12 cellular contexts compared by ENCODE assay signal in the genomic region with DNA sequence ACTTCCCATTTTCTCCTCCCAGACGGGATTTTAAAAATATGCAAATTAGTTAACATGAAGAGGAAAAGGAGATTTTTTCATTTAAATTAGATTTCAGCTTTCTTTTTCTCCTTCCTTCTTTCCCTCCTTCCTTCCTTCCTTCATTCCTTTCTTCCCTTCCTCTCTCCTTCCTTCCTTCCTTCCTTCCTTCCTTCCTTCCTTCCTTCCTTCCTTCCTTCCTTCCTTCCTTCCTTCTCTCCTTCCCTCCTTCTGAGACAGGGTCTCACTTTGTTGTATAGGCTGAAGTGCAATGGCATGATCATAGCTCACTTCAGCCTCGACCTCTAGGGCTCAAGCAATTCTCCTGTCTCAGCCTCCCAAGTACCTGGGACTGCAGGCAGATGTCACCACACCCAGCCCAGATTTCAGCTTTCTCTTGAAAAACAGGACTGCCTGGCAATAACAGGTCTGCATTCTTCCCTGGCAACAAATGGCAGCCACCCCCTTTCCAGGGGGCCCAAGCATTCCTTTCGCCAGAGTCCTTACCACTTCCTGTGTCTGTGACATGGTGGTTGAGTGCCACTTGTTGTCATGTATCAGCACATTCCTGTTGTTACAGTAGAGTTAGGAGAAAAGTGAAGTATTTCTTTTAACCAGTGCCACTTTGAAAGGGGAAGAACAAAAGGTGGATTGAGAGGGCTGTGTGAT.
DNase-seq lines count a peak whose midpoint lies in the region; ATAC-seq, FAIRE-seq and TF ChIP-seq lines count a peak whose summit lies in the region.
"Had no signal": no experiment of that assay in that cellular context is flagged by ENCODE, and none has a peak within 500 bp of the region (broad histone marks: within the 10 kb centered on the region; RNA-seq: fewer than 3 reads in every experiment).

No MANE protein-coding gene starts in this region.

- no peak overlapping the region for H2AFZ ChIP-seq in GM23338
- H2AFZ ChIP-seq in trophoblast cell (ENCODE audit: insufficient read depth, low read length, poor library complexity): no peak overlapping the region

- H3K4me1 Mint-ChIP-seq in GM23338: peaks cover 9% of the 10 kb centered on the region

- H3K36me3 Mint-ChIP-seq in GM23338 (ENCODE audit: low read depth): no peaks in the 10 kb centered on the region

- H4K8ac ChIP-seq in trophoblast cell (ENCODE audit: low read depth, low read length): no peak overlapping the region

- H3K14ac ChIP-seq in trophoblast cell (ENCODE audit: low read length): no peak overlapping the region

- H3K4me3 ChIP-seq in GM23338 (no peak overlapping the region), choroid plexus epithelial cell (ENCODE audit: low read depth, low read length) (no peak overlapping the region), trophoblast cell (ENCODE audit: low read depth, low read length) (no peak overlapping the region), WERI-Rb-1 (ENCODE audit: low read depth, low read length) (no peak overlapping the region)

- H3K4me2 ChIP-seq in GM23338 (no peak overlapping the region), trophoblast cell (ENCODE audit: low read length) (no peak overlapping the region)

- no peak overlapping the region for H3K18ac ChIP-seq in trophoblast cell (ENCODE audit: low read length)

- H2AK5ac ChIP-seq in trophoblast cell (ENCODE audit: low read length): no peak overlapping the region

- H3K9ac ChIP-seq in trophoblast cell (ENCODE audit: low read length): no peak overlapping the region

- no peak overlapping the region for H4K12ac ChIP-seq in trophoblast cell (ENCODE audit: low read depth, low read length)

- ATAC-seq in GM23338 (peak; percentile 68), HG02852 (IDR thresholded peaks at IDR 0.05; ENCODE audit: unreplicated experiment) (no peak)

- no peak overlapping the region for H3K4ac ChIP-seq in trophoblast cell (ENCODE audit: low read depth, low read length)

- H3K27me3 Mint-ChIP-seq in GM23338 (ENCODE audit: insufficient read depth, low read depth, poor library complexity): peaks cover 9% of the 10 kb centered on the region

- no peaks in the 10 kb centered on the region for H4K20me1 ChIP-seq in GM23338 (replicated peaks; ENCODE audit: insufficient read depth)

- H3K9me3 ChIP-seq in trophoblast cell (ENCODE audit: insufficient read depth, low read depth, low read length) (peaks cover 2% of the 10 kb centered on the region), WERI-Rb-1 (ENCODE audit: severe bottlenecking) (no peaks in the 10 kb centered on the region)
- H3K9me3 ChIP-seq: neutrophil had no signal

- peak overlapping the region; percentile 14 for H3K27ac Mint-ChIP-seq in GM23338

- H3K79me1 ChIP-seq in trophoblast cell (ENCODE audit: low read length): peaks cover 9% of the 10 kb centered on the region

- H3K27ac ChIP-seq in GM23338 (ENCODE audit: low read depth): no peak overlapping the region
- peak overlapping the region; percentile 55 for H3K27ac ChIP-seq in trophoblast cell (ENCODE audit: low read depth, low read length)
- H3K27ac ChIP-seq in WERI-Rb-1: no peak overlapping the region
- H3K27ac ChIP-seq: neutrophil had no signal

- H3K4me1 ChIP-seq in GM23338 (ENCODE audit: insufficient read depth) (no peaks in the 10 kb centered on the region), trophoblast cell (ENCODE audit: control insufficient read depth in 1 of 2, insufficient read depth in 2 of 2, low read length in 2 of 2) (peaks cover 0 to 6% of the 10 kb centered on the region in 2 experiments)

- no peaks in the 10 kb centered on the region for H3K27me3 ChIP-seq in GM23338 (ENCODE audit: insufficient read depth)
- H3K27me3 ChIP-seq in trophoblast cell (ENCODE audit: insufficient read depth, low read length): no peaks in the 10 kb centered on the region
- peaks cover 61% of the 10 kb centered on the region for H3K27me3 ChIP-seq in WERI-Rb-1 (ENCODE audit: insufficient read depth, low read depth, severe bottlenecking)
- H3K27me3 ChIP-seq: neutrophil had no signal

- no peak overlapping the region for H3K23ac ChIP-seq in trophoblast cell (ENCODE audit: low read length)

- no peak overlapping the region for H3K4me3 Mint-ChIP-seq in GM23338

- no peak overlapping the region for H2BK5ac ChIP-seq in trophoblast cell (ENCODE audit: low read depth, low read length, poor library complexity)

- TF ChIP-seq CTCF in GM23338 (conservative IDR thresholded peaks at IDR 0.05; ENCODE audit: low read depth in 2 of 2) (peak in 1 of 2 experiments; percentile 25; a peak in 2 of 4 replicates), choroid plexus epithelial cell (conservative IDR thresholded peaks at IDR 0.05; ENCODE audit: low read depth, low read length) (no peak), WERI-Rb-1 (IDR thresholded peaks at IDR 0.05; ENCODE audit: low read depth, low read length) (no peak), D721Med (IDR thresholded peaks at IDR 0.05; ENCODE audit: insufficient read depth, missing control alignments) (no peak)

- H3K36me3 ChIP-seq in GM23338 (ENCODE audit: insufficient read depth) (no peaks in the 10 kb centered on the region), trophoblast cell (ENCODE audit: control insufficient read depth in 1 of 2, insufficient read depth in 2 of 2, low read length in 2 of 2) (no peaks in the 10 kb centered on the region), WERI-Rb-1 (no peaks in the 10 kb centered on the region)
- H3K36me3 ChIP-seq: neutrophil had no signal

- no peak overlapping the region for H2BK120ac ChIP-seq in trophoblast cell (ENCODE audit: insufficient read depth, low read length, poor library complexity)

- no peak for FAIRE-seq in D721Med (lab: Jason Lieb, UNC)
- FAIRE-seq: GM19239 had no signal

- H3K79me2 ChIP-seq in GM23338 (replicated peaks; ENCODE audit: insufficient read depth): no peaks in the 10 kb centered on the region
- no peaks in the 10 kb centered on the region for H3K79me2 ChIP-seq in trophoblast cell (ENCODE audit: control insufficient read depth, insufficient read depth, low read length, poor library complexity)

- DNase-seq in GM23338 (ENCODE audit: low spot score) (peak; percentile 84), NCI-H2029 treated with DMSO at 0.1 percent for 48 hours (lab: John Stamatoyannopoulos, UW) (peak; percentile 36), choroid plexus epithelial cell (ENCODE audit: low read depth) (peak; percentile 12), trophoblast cell (peak; percentile 12 to 58), WERI-Rb-1 (no peak), D721Med (ENCODE audit: insufficient read length, low spot score) (no peak)
- DNase-seq in activated T-cell treated with anti-CD3 and anti-CD28 coated beads, Interleukin-2, amount 50 U/mL, for 48 hours: no peak
- DNase-seq: stimulated activated CD4-positive, alpha-beta T cell treated with anti-CD3 and anti-CD28 coated beads, Interleukin-4, amount 100 ng/mL, for 24 hours; T1000 had no signal

- no CpG with 5 or more reads among the region's 3 CpGs for WGBS in trophoblast cell (ENCODE audit: extremely low coverage, insufficient coverage, insufficient read length)

- H3K9me3 Mint-ChIP-seq in GM23338: no peaks in the 10 kb centered on the region

- H3F3A ChIP-seq in GM23338 (replicated peaks; ENCODE audit: low read depth): no peaks in the 10 kb centered on the region

- H3K9me2 ChIP-seq in GM23338 (ENCODE audit: insufficient read depth): 0 out of 2 replicates have a peak, but pooled peaks cover 6% of the 10 kb centered on the region

- H4K91ac ChIP-seq in trophoblast cell (ENCODE audit: low read depth, low read length): no peak overlapping the region

- no peak overlapping the region for H2BK12ac ChIP-seq in trophoblast cell (ENCODE audit: low read length)

TF ChIP-seq in GM23338, 12 proteins besides CTCF, POLR2A, EP300 and RAD21 (continues in another document):
- TF ChIP-seq EZH2phosphoT487 (IDR thresholded peaks at IDR 0.05; ENCODE audit: unreplicated experiment) (no peak), NANOG (IDR thresholded peaks at IDR 0.05; ENCODE audit: borderline replicate concordance) (0 out of 2 replicates have a peak, but pooled peaks have one; percentile 17)

Comparison
In these comparisons a context has a peak if more than half of its experiments do, and no peak if none do; other contexts are left out.
1. DNase-seq: peak in GM23338 (single experiment), NCI-H2029 treated with DMSO at 0.1 percent for 48 hours (single experiment), choroid plexus epithelial cell (single experiment) and trophoblast cell (2 of 2); none in WERI-Rb-1 (single experiment), D721Med (single experiment) and activated T-cell treated with anti-CD3 and anti-CD28 coated beads, Interleukin-2, amount 50 U/mL, for 48 hours (0 of 2).